Comparison of ENCODE assay signal across 11 cellular contexts in genomic region chr3:10023587-10024310, GRCh38. TPM values are rescaled to one million over a fixed set of nuclear protein-coding genes. Genes with fewer than 3 reads are reported as not detected.
DNase-seq lines count a peak whose midpoint lies in the region; ATAC-seq and TF ChIP-seq lines count a peak whose summit lies in the region.
"Had no signal": no experiment of that assay in that cellular context is flagged by ENCODE, and none has a peak within 500 bp of the region (broad histone marks: within the 10 kb centered on the region; RNA-seq: fewer than 3 reads in every experiment).

No MANE protein-coding gene starts in this region.

- peak overlapping the region in 1 of 2 experiments; percentile 59 for H2BK12ac ChIP-seq in mesenchymal stem cell (ENCODE audit: low read length in 2 of 2)

- H2BK15ac ChIP-seq in mesenchymal stem cell (ENCODE audit: low read depth, poor library complexity, severe bottlenecking), result no peak overlapping the region

- no peak for TF ChIP-seq CTCF in astrocyte of the cerebellum (IDR thresholded peaks at IDR 0.05; ENCODE audit: low read depth, low read length, missing control alignments)

- DNase-seq in HS-5 (ENCODE audit: low read depth) (peak; percentile 82), astrocyte of the cerebellum (ENCODE audit: low read depth) (peak; percentile 45), mesenchymal stem cell (peak; percentile 93), SJCRH30 (no peak)
- DNase-seq in activated CD8-positive, alpha-beta memory T cell treated with anti-CD3 and anti-CD28 coated beads, Interleukin-2, amount 50 U/mL, for 48 hours, result no peak
- DNase-seq: left cardiac atrium, NCI-H1092, RPMI8226 had no signal

- H3K9ac ChIP-seq in BLaER1 treated with 17β-estradiol and CSF1 and Interleukin-3, amounts not matched to agents 10 nM and 100 nM, result peak overlapping the region in 6 of 11 experiments; percentile 6 to 87 (median 54); a peak in 6 of 22 replicates
- peak overlapping the region; percentile 99 for H3K9ac ChIP-seq in mesenchymal stem cell (ENCODE audit: low read length)

- H3K27ac ChIP-seq in BLaER1 treated with 17β-estradiol and CSF1 and Interleukin-3, amounts not matched to agents 10 nM and 100 nM, result no peak overlapping the region; a peak in 1 of 22 replicates
- peak overlapping the region; percentile 14 for H3K27ac ChIP-seq in mesenchymal stem cell (ENCODE audit: low read length, poor library complexity, severe bottlenecking)
- no peak overlapping the region for H3K27ac ChIP-seq in SJCRH30

- H3K9me3 ChIP-seq in BLaER1 treated with 17β-estradiol and CSF1 and Interleukin-3, amounts not matched to agents 10 nM and 100 nM (replicated peaks in 1 of 11), result no peaks in the 10 kb centered on the region
- H3K9me3 ChIP-seq in mesenchymal stem cell (ENCODE audit: control insufficient read depth, low read length) (no peaks in the 10 kb centered on the region), SJCRH30 (replicated peaks) (no peaks in the 10 kb centered on the region)

- no peak overlapping the region for H3K4ac ChIP-seq in mesenchymal stem cell (ENCODE audit: low read depth in 1 of 2, low read length in 2 of 2)

- H3K79me1 ChIP-seq in mesenchymal stem cell (replicated peaks; ENCODE audit: low read length, poor library complexity, severe bottlenecking), result peaks cover 19% of the 10 kb centered on the region

- in situ Hi-C loops in astrocyte of the cerebellum (cut with HindIII; ENCODE audit: low sequenced_read_pairs), result no loop called here

- ATAC-seq in HG02759 (IDR thresholded peaks at IDR 0.05; ENCODE audit: unreplicated experiment) (no peak), GM19397 (IDR thresholded peaks at IDR 0.05; ENCODE audit: unreplicated experiment) (no peak)

- no peak overlapping the region for H4K8ac ChIP-seq in mesenchymal stem cell (ENCODE audit: low read length)

- no peak overlapping the region for H4K91ac ChIP-seq in mesenchymal stem cell (ENCODE audit: low read length)

- H3K27me3 ChIP-seq in BLaER1 treated with 17β-estradiol and CSF1 and Interleukin-3, amounts not matched to agents 10 nM and 100 nM, result no peaks in the 10 kb centered on the region
- no peaks in the 10 kb centered on the region for H3K27me3 ChIP-seq in mesenchymal stem cell (ENCODE audit: control insufficient read depth in 1 of 2, insufficient read depth in 1 of 2, low read length in 2 of 2)
- no peaks in the 10 kb centered on the region for H3K27me3 ChIP-seq in SJCRH30

- H3K14ac ChIP-seq in mesenchymal stem cell (ENCODE audit: low read length in 2 of 2), result peak overlapping the region in 1 of 2 experiments; percentile 1

- no peak overlapping the region for H3K4me3 ChIP-seq in BLaER1 treated with 17β-estradiol and CSF1 and Interleukin-3, amounts not matched to agents 10 nM and 100 nM
- H3K4me3 ChIP-seq in astrocyte of the cerebellum (ENCODE audit: low read depth, low read length), result no peak overlapping the region
- peak overlapping the region in 1 of 2 experiments; percentile 100 for H3K4me3 ChIP-seq in mesenchymal stem cell (ENCODE audit: insufficient read depth in 1 of 2, low read depth in 1 of 2, low read length in 2 of 2)
- H3K4me3 ChIP-seq in SJCRH30, result no peak overlapping the region

- peaks cover 51 to 64% (median 54%) of the 10 kb centered on the region in 11 experiments for H3K36me3 ChIP-seq in BLaER1 treated with 17β-estradiol and CSF1 and Interleukin-3, amounts not matched to agents 10 nM and 100 nM
- H3K36me3 ChIP-seq in mesenchymal stem cell (ENCODE audit: control insufficient read depth in 1 of 2, insufficient read depth in 2 of 2, low read depth in 1 of 2, low read length in 2 of 2) (peaks cover 26 to 43% of the 10 kb centered on the region in 2 experiments), SJCRH30 (peaks cover 7% of the 10 kb centered on the region; the same call in 1 of the 2 replicates)

- peaks cover 0 to 10% (median 0%) of the 10 kb centered on the region in 11 experiments; a peak in 1 of 22 replicates for H4K20me1 ChIP-seq in BLaER1 treated with 17β-estradiol and CSF1 and Interleukin-3, amounts not matched to agents 10 nM and 100 nM

- WGBS in mesenchymal stem cell, result 67% methylated on average over 3 of the region's 8 CpGs

- H2AFZ ChIP-seq in mesenchymal stem cell (ENCODE audit: low read depth, low read length), result no peak overlapping the region

- H2AK5ac ChIP-seq in mesenchymal stem cell (ENCODE audit: low read length, severe bottlenecking), result no peak overlapping the region

- no peak overlapping the region for H3K23ac ChIP-seq in mesenchymal stem cell (ENCODE audit: low read length in 2 of 2)

- no peak overlapping the region for H2BK5ac ChIP-seq in mesenchymal stem cell (ENCODE audit: low read depth, low read length, poor library complexity, severe bottlenecking)

- peaks cover 20 to 42% (median 31%) of the 10 kb centered on the region in 10 experiments for H3K4me1 ChIP-seq in BLaER1 treated with 17β-estradiol and CSF1 and Interleukin-3, amounts not matched to agents 10 nM and 100 nM
- H3K4me1 ChIP-seq in mesenchymal stem cell (ENCODE audit: control insufficient read depth, insufficient read depth, low read depth, low read length), result peaks cover 10% of the 10 kb centered on the region
- H3K4me1 ChIP-seq in SJCRH30, result peaks cover 3% of the 10 kb centered on the region; the same call in 1 of the 2 replicates

- peak overlapping the region; percentile 1 to 86 for H3K18ac ChIP-seq in mesenchymal stem cell (ENCODE audit: low read depth in 1 of 2, low read length in 2 of 2)

- peak overlapping the region in 6 of 11 experiments; percentile 22 to 97 (median 90); a peak in 9 of 22 replicates for H3K4me2 ChIP-seq in BLaER1 treated with 17β-estradiol and CSF1 and Interleukin-3, amounts not matched to agents 10 nM and 100 nM
- no peak overlapping the region for H3K4me2 ChIP-seq in mesenchymal stem cell (ENCODE audit: low read length, poor library complexity, severe bottlenecking)

- H2BK120ac ChIP-seq in mesenchymal stem cell (ENCODE audit: low read depth, low read length), result no peak overlapping the region

RNA-seq across cellular contexts. Expression of gene FANCD2, which starts 2.5 kb away (rescaled TPM):
- polyA plus RNA-seq in mesenchymal stem cell (2013, experiment 1 of 2), result 2.6 TPM
- 2.8 TPM for polyA plus RNA-seq in mesenchymal stem cell (2013, experiment 2 of 2)
- 31.1 and 39.0 TPM in 2 replicates for total RNA-seq in SJCRH30 (2014; rRNA removed; shearing (Covaris generic))

RNA-seq across cellular contexts. Expression of gene EMC3, which starts 37.1 kb away (rescaled TPM):
- 66.0 TPM for polyA plus RNA-seq in mesenchymal stem cell (2013, experiment 1 of 2)
- 68.3 TPM for polyA plus RNA-seq in mesenchymal stem cell (2013, experiment 2 of 2)
- total RNA-seq in SJCRH30 (2014; rRNA removed; shearing (Covaris generic)), result 68.5 and 68.9 TPM in 2 replicates

Comparison
In these comparisons a context has a peak if more than half of its experiments do, and no peak if none do; other contexts are left out.
1. DNase-seq: peak in HS-5 (single experiment), astrocyte of the cerebellum (single experiment) and mesenchymal stem cell (single experiment); none in SJCRH30 (0 of 2) and activated CD8-positive, alpha-beta memory T cell treated with anti-CD3 and anti-CD28 coated beads, Interleukin-2, amount 50 U/mL, for 48 hours (single experiment).